In genomic region chr6:148697895-148698440, GRCh38 we compare ENCODE assay signal across 4 cellular contexts.
"Had no signal": no experiment of that assay in that cellular context is flagged by ENCODE, and none has a peak within 500 bp of the region (broad histone marks: within the 10 kb centered on the region; RNA-seq: fewer than 3 reads in every experiment).

No MANE protein-coding gene starts in this region.

- H3K27ac Mint-ChIP-seq: GM23338, H9 had no signal

- H3K4me3 ChIP-seq: GM23338 had no signal

- DNase-seq: H9, HCEC 1CT, IMR-90 had no signal

- ATAC-seq: GM23338 had no signal

- H3K4me3 Mint-ChIP-seq: GM23338, H9 had no signal
